16 cellular contexts compared by ENCODE assay signal in genomic region chr6:110389689-110390382, GRCh38. TPM values are rescaled to one million over a fixed set of nuclear protein-coding genes. Genes with fewer than 3 reads are reported as not detected.
DNase-seq lines count a peak whose midpoint lies in the region; ATAC-seq and TF ChIP-seq lines count a peak whose summit lies in the region.
"Had no signal": no experiment of that assay in that cellular context is flagged by ENCODE, and none has a peak within 500 bp of the region (broad histone marks: within the 10 kb centered on the region; RNA-seq: fewer than 3 reads in every experiment).

No MANE protein-coding gene starts in this region.

- no peaks in the 10 kb centered on the region for H3K36me3 Mint-ChIP-seq in activated CD8-positive, alpha-beta T cell treated with anti-CD3 and anti-CD28 coated beads, Interleukin-2, amount 10 ng/mL, durations not matched to agents 7 days and 5 days (ENCODE audit: low read depth)
- no peaks in the 10 kb centered on the region for H3K36me3 Mint-ChIP-seq in immature natural killer cell

- H3K27me3 ChIP-seq in upper lobe of right lung = no peaks in the 10 kb centered on the region
- H3K27me3 ChIP-seq: thyroid gland had no signal

- no peaks in the 10 kb centered on the region for H3K36me3 ChIP-seq in upper lobe of right lung
- H3K36me3 ChIP-seq: thyroid gland had no signal

- intact Hi-C loops in upper lobe of right lung (cut with DNase I) = loop anchor here (10.0 kb wide), 1 partner anchor 685 kb away; no protein-coding TSS in a partner anchor

- no peaks in the 10 kb centered on the region for H3K9me3 Mint-ChIP-seq in stimulated activated naive CD8-positive, alpha-beta T cell treated with anti-CD3 and anti-CD28 coated beads, Interleukin-15, amount 100 ng/mL, for 72 hours
- H3K9me3 Mint-ChIP-seq in activated CD8-positive, alpha-beta T cell treated with anti-CD3 and anti-CD28 coated beads, Interleukin-2, amount 10 ng/mL, durations not matched to agents 7 days and 5 days (ENCODE audit: insufficient read depth) = no peaks in the 10 kb centered on the region
- no peaks in the 10 kb centered on the region for H3K9me3 Mint-ChIP-seq in immature natural killer cell

- H3K27ac Mint-ChIP-seq in stimulated activated naive CD8-positive, alpha-beta T cell treated with anti-CD3 and anti-CD28 coated beads, Interleukin-15, amount 100 ng/mL, for 72 hours = peak overlapping the region in 1 of 2 donors; percentile 83
- peak overlapping the region; percentile 69 for H3K27ac Mint-ChIP-seq in activated CD8-positive, alpha-beta T cell treated with anti-CD3 and anti-CD28 coated beads, Interleukin-2, amount 10 ng/mL, durations not matched to agents 7 days and 5 days
- H3K27ac Mint-ChIP-seq in immature natural killer cell = peak overlapping the region; percentile 9 to 77 (median 65)

- CTCF ChIA-PET in activated CD8-positive, alpha-beta T cell treated with anti-CD3 and anti-CD28 coated beads, Interleukin-2, amount 10 ng/mL, durations not matched to agents 7 days and 5 days (lab: Charles Lee) = interaction anchor here (0.9 to 6.1 kb wide), 17 partner anchors 9 to 704 kb away, joined by 3 to 123 read pairs (median 6); partner anchors contain the start of genes CDC40 and WASF1
- CTCF ChIA-PET in RWPE1 (lab: Yijun Ruan, JAX) = interaction anchor here (0.7 to 3.2 kb wide), 3 partner anchors 223 to 350 kb away, joined by 3 to 20 read pairs (median 4); no protein-coding TSS in a partner anchor

- no peaks in the 10 kb centered on the region for H3K27me3 Mint-ChIP-seq in stimulated activated naive CD8-positive, alpha-beta T cell treated with anti-CD3 and anti-CD28 coated beads, Interleukin-15, amount 100 ng/mL, for 72 hours
- H3K27me3 Mint-ChIP-seq in activated CD8-positive, alpha-beta T cell treated with anti-CD3 and anti-CD28 coated beads, Interleukin-2, amount 10 ng/mL, durations not matched to agents 7 days and 5 days (ENCODE audit: low read depth) = no peaks in the 10 kb centered on the region
- H3K27me3 Mint-ChIP-seq in immature natural killer cell (ENCODE audit: low read depth in 3 of 3) = peaks cover 0 to 1% (median 0%) of the 10 kb centered on the region in 3 donors

- no peak for DNase-seq in stimulated activated naive CD8-positive, alpha-beta T cell treated with anti-CD3 and anti-CD28 coated beads, Interleukin-15, amount 100 ng/mL, for 72 hours
- no peak for DNase-seq in stimulated activated naive CD8-positive, alpha-beta T cell treated with anti-CD3 and anti-CD28 coated beads, Interleukin-15, Interleukin-2, amounts not matched to agents 100 U/mL and 50 U/mL, for 24 hours
- no peak for DNase-seq in activated CD8-positive, alpha-beta T cell treated with anti-CD3 and anti-CD28 coated beads, Interleukin-2, amount 10 ng/mL, durations not matched to agents 7 days and 5 days
- peak in 2 of 3 donors; percentile 5 to 19 for DNase-seq in immature natural killer cell
- DNase-seq in upper lobe of right lung = no peak
- no peak for DNase-seq in RWPE1 (ENCODE audit: low spot score)
- no peak for DNase-seq in activated CD4-positive, alpha-beta T cell treated with anti-CD3 and anti-CD28 coated beads, Interleukin-2, amount 50 U/mL, for 48 hours
- DNase-seq: activated CD4-positive, alpha-beta T cell treated with anti-CD3 and anti-CD28 coated beads for 4 hours; DMS 273 treated with DMSO at 0.1 percent for 48 hours; NCI-H446 treated with DMSO at 0.1 percent for 48 hours; stimulated activated CD4-positive, alpha-beta T cell treated with anti-CD3 and anti-CD28 coated beads, Interleukin-15, amount 100 ng/mL, for 24 hours; thyroid gland had no signal

- peak overlapping the region; percentile 11 to 64 for H3K4me3 Mint-ChIP-seq in stimulated activated naive CD8-positive, alpha-beta T cell treated with anti-CD3 and anti-CD28 coated beads, Interleukin-15, amount 100 ng/mL, for 72 hours
- H3K4me3 Mint-ChIP-seq in activated CD8-positive, alpha-beta T cell treated with anti-CD3 and anti-CD28 coated beads, Interleukin-2, amount 10 ng/mL, durations not matched to agents 7 days and 5 days = no peak overlapping the region
- peak overlapping the region; percentile 20 to 57 (median 42) for H3K4me3 Mint-ChIP-seq in immature natural killer cell

- H3K9me3 ChIP-seq in upper lobe of right lung = no peaks in the 10 kb centered on the region
- H3K9me3 ChIP-seq: thyroid gland had no signal

- peaks cover 9% of the 10 kb centered on the region for H3K4me1 ChIP-seq in upper lobe of right lung
- H3K4me1 ChIP-seq: thyroid gland had no signal

- POLR2A ChIA-PET in activated CD8-positive, alpha-beta T cell treated with anti-CD3 and anti-CD28 coated beads, Interleukin-2, amount 10 ng/mL, durations not matched to agents 7 days and 5 days (lab: Charles Lee) = interaction anchor here (2.2 kb wide), 1 partner anchor 350 kb away, joined by 5 read pairs; no protein-coding TSS in a partner anchor
- POLR2A ChIA-PET in RWPE1 (lab: Yijun Ruan, JAX; ENCODE audit: low non-redundant PET) = no interaction called here

- H3K27ac ChIP-seq in upper lobe of right lung (no peak overlapping the region), RWPE1 (no peak overlapping the region)
- H3K27ac ChIP-seq: thyroid gland had no signal

- TF ChIP-seq CTCF in upper lobe of right lung (IDR thresholded peaks at IDR 0.05) (no peak), RWPE1 (conservative IDR thresholded peaks at IDR 0.05; ENCODE audit: low read depth) (no peak)

- no peak overlapping the region for H3K4me3 ChIP-seq in upper lobe of right lung
- H3K4me3 ChIP-seq: thyroid gland had no signal

- peaks cover 30% of the 10 kb centered on the region for H3K4me1 Mint-ChIP-seq in stimulated activated naive CD8-positive, alpha-beta T cell treated with anti-CD3 and anti-CD28 coated beads, Interleukin-15, amount 100 ng/mL, for 72 hours
- H3K4me1 Mint-ChIP-seq in activated CD8-positive, alpha-beta T cell treated with anti-CD3 and anti-CD28 coated beads, Interleukin-2, amount 10 ng/mL, durations not matched to agents 7 days and 5 days (ENCODE audit: low read depth) = peaks cover 23% of the 10 kb centered on the region
- H3K4me1 Mint-ChIP-seq in immature natural killer cell = peaks cover 22 to 28% of the 10 kb centered on the region in 2 donors

- ATAC-seq in stimulated activated naive CD8-positive, alpha-beta T cell treated with anti-CD3 and anti-CD28 coated beads, Interleukin-15, amount 100 ng/mL, for 72 hours = no peak
- ATAC-seq in stimulated activated naive CD8-positive, alpha-beta T cell treated with anti-CD3 and anti-CD28 coated beads, Interleukin-15, Interleukin-2, amounts not matched to agents 100 U/mL and 50 U/mL, for 24 hours = no peak
- ATAC-seq in activated CD8-positive, alpha-beta T cell treated with anti-CD3 and anti-CD28 coated beads, Interleukin-2, amount 10 ng/mL, durations not matched to agents 7 days and 5 days = peak; percentile 51
- peak; percentile 45 for ATAC-seq in upper lobe of right lung
- ATAC-seq in GM18873 (IDR thresholded peaks at IDR 0.05; ENCODE audit: low FRiP score, unreplicated experiment) = no peak

RNA-seq across cellular contexts. Expression of gene DDO, which starts 25.5 kb away (rescaled TPM):
- total RNA-seq in activated CD8-positive, alpha-beta T cell treated with anti-CD3 and anti-CD28 coated beads, Interleukin-2, amount 10 ng/mL, durations not matched to agents 7 days and 5 days = not detected
- polyA plus RNA-seq in immature natural killer cell = under 1 TPM in 1 of 3 donors, not detected in 2; 0.10 TPM
- 7.1 TPM for total RNA-seq in upper lobe of right lung
- total RNA-seq: HT-29, osteocyte had no signal

RNA-seq across cellular contexts. Expression of gene METTL24, which starts 31.7 kb away (rescaled TPM):
- total RNA-seq in activated CD8-positive, alpha-beta T cell treated with anti-CD3 and anti-CD28 coated beads, Interleukin-2, amount 10 ng/mL, durations not matched to agents 7 days and 5 days = not detected
- polyA plus RNA-seq in immature natural killer cell = 1 to 10 TPM in 1 of 3 donors, under 1 TPM in 1, not detected in 1; 0.81 to 2.8 TPM
- total RNA-seq in upper lobe of right lung = 3.7 TPM
- total RNA-seq: HT-29, osteocyte had no signal
- polyA plus RNA-seq: AG04450 had no signal

Comparison
In these comparisons a context has a peak if more than half of its experiments do, and no peak if none do; other contexts are left out.
1. ATAC-seq: peak in activated CD8-positive, alpha-beta T cell treated with anti-CD3 and anti-CD28 coated beads, Interleukin-2, amount 10 ng/mL, durations not matched to agents 7 days and 5 days (single experiment) and upper lobe of right lung (single experiment); none in stimulated activated naive CD8-positive, alpha-beta T cell treated with anti-CD3 and anti-CD28 coated beads, Interleukin-15, amount 100 ng/mL, for 72 hours (single experiment), stimulated activated naive CD8-positive, alpha-beta T cell treated with anti-CD3 and anti-CD28 coated beads, Interleukin-15, Interleukin-2, amounts not matched to agents 100 U/mL and 50 U/mL, for 24 hours (single experiment) and GM18873 (single experiment).
2. DNase-seq: peak in immature natural killer cell (2 of 3); none in stimulated activated naive CD8-positive, alpha-beta T cell treated with anti-CD3 and anti-CD28 coated beads, Interleukin-15, amount 100 ng/mL, for 72 hours (0 of 2), stimulated activated naive CD8-positive, alpha-beta T cell treated with anti-CD3 and anti-CD28 coated beads, Interleukin-15, Interleukin-2, amounts not matched to agents 100 U/mL and 50 U/mL, for 24 hours (single experiment), activated CD8-positive, alpha-beta T cell treated with anti-CD3 and anti-CD28 coated beads, Interleukin-2, amount 10 ng/mL, durations not matched to agents 7 days and 5 days (single experiment), upper lobe of right lung (single experiment), RWPE1 (single experiment) and activated CD4-positive, alpha-beta T cell treated with anti-CD3 and anti-CD28 coated beads, Interleukin-2, amount 50 U/mL, for 48 hours (0 of 2).